ENCODE assay signal across 20 cellular contexts in the genomic region with DNA sequence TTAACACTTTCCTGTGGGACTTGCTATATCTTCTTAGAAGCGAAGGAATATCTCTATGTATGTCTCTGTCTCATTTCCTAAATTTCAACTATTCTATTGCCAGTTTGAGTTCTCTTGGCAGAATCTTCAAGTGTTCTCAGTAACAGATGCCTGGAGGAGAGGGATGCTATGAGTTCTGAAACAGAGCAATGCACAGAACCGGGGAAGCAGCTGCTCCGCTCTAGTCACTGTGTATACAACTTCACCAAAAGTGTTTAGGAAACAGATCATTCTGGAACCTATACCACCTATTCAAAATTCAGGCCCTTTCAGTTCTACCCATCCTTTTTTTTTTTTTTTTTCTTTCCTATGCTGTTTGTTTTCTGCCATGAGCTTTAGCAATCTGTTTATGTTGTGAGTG.
DNase-seq lines count a peak whose midpoint lies in the region; ATAC-seq, FAIRE-seq and TF ChIP-seq lines count a peak whose summit lies in the region.
"Had no signal": no experiment of that assay in that cellular context is flagged by ENCODE, and none has a peak within 500 bp of the region (broad histone marks: within the 10 kb centered on the region; RNA-seq: fewer than 3 reads in every experiment).

No MANE protein-coding gene starts in this region.

- BruUV-seq in Calu3 (replicated peaks; lab: Mats Ljungman, UMichigan), result no TSS peak

- peak; percentile 62 for DNase-seq in DMS53 (lab: John Stamatoyannopoulos, UW)
- DNase-seq in DMS53 treated with DMSO at 0.1 percent for 48 hours (lab: John Stamatoyannopoulos, UW; ENCODE audit: unreplicated experiment), result no peak
- DNase-seq in A549 (ENCODE audit: low read depth in 1 of 2, low spot score in 1 of 2), result no peak
- peak; percentile 84 for DNase-seq in NCI-H524 treated with DMSO at 0.1 percent for 48 hours (lab: John Stamatoyannopoulos, UW)
- no peak for DNase-seq in Calu3
- DNase-seq in NCI-H446 treated with DMSO at 0.1 percent for 48 hours (lab: John Stamatoyannopoulos, UW), result no peak
- DNase-seq in head of caudate nucleus, result no peak
- DNase-seq: CD8-positive, alpha-beta memory T cell; Kasumi-1; MM.1S; NCI-H2081 treated with DMSO at 0.1 percent for 48 hours; PC-3 had no signal

- 40% methylated on average over 3 of the region's 3 CpGs for WGBS in A549 (ENCODE audit: missing lambda C conversion rate)

- peak overlapping the region in 1 of 3 experiments; percentile 7 for H3K4me3 Mint-ChIP-seq in nephron
- H3K4me3 Mint-ChIP-seq in Calu3 (ENCODE audit: low read depth, unreplicated experiment), result no peak overlapping the region
- H3K4me3 Mint-ChIP-seq: CD8-positive, alpha-beta memory T cell; H9; IgD-negative memory B cell had no signal

- no peak overlapping the region for H3K4me3 ChIP-seq in A549
- H3K4me3 ChIP-seq: SJSA1 had no signal

- H3K27ac ChIP-seq in A549, result no peak overlapping the region
- H3K27ac ChIP-seq: 22Rv1, HL-60, RWPE1, SJSA1 had no signal

- H3K36me3 Mint-ChIP-seq in nephron (ENCODE audit: low read depth) (no peaks in the 10 kb centered on the region), Calu3 (ENCODE audit: insufficient read depth, unreplicated experiment) (no peaks in the 10 kb centered on the region)
- H3K36me3 Mint-ChIP-seq: CD8-positive, alpha-beta memory T cell; IgD-negative memory B cell had no signal

- no peak for TF ChIP-seq CTCF in A549 (IDR thresholded peaks at IDR 0.05)
- TF ChIP-seq CTCF in nephron (IDR thresholded peaks at IDR 0.05; ENCODE audit: unreplicated experiment in 3 of 3), result no peak
- TF ChIP-seq CTCF in Calu3 (IDR thresholded peaks at IDR 0.05; ENCODE audit: unreplicated experiment), result no peak

- peaks cover 74% of the 10 kb centered on the region for H3K4me1 Mint-ChIP-seq in nephron
- H3K4me1 Mint-ChIP-seq in Calu3 (ENCODE audit: low read depth, unreplicated experiment), result no peaks in the 10 kb centered on the region

- H3K9me3 Mint-ChIP-seq in nephron (no peaks in the 10 kb centered on the region), Calu3 (ENCODE audit: low read depth, unreplicated experiment) (no peaks in the 10 kb centered on the region)
- H3K9me3 Mint-ChIP-seq: CD8-positive, alpha-beta memory T cell; H9; IgD-negative memory B cell had no signal

- H3K4me2 ChIP-seq in A549, result no peak overlapping the region

- H3K4me1 ChIP-seq in A549, result no peaks in the 10 kb centered on the region
- H3K4me1 ChIP-seq: SJSA1 had no signal

- peak; percentile 28 for FAIRE-seq in A549 (lab: Jason Lieb, UNC)
- FAIRE-seq: HTR-8/SVneo had no signal

- H3K27ac Mint-ChIP-seq in nephron (peak overlapping the region; percentile 30 to 76 (median 46)), Calu3 (ENCODE audit: unreplicated experiment) (no peak overlapping the region)
- H3K27ac Mint-ChIP-seq: CD8-positive, alpha-beta memory T cell; IgD-negative memory B cell had no signal

- TF ChIP-seq POLR2A in A549 (IDR thresholded peaks at IDR 0.05; ENCODE audit: low read length), result no peak

- CTCF ChIA-PET in A549 (lab: Yijun Ruan, JAX) (interaction anchor here (0.6 kb wide), 1 partner anchor 537 kb away, joined by 4 read pairs; no protein-coding TSS in a partner anchor), Calu3 (lab: Charles Lee) (interaction anchor here (0.6 kb wide), 3 partner anchors 13 to 933 kb away, joined by 3 to 7 read pairs (median 4); no protein-coding TSS in a partner anchor)

- peaks cover 4% of the 10 kb centered on the region for H3K27me3 Mint-ChIP-seq in nephron (ENCODE audit: low read depth)
- H3K27me3 Mint-ChIP-seq in Calu3 (ENCODE audit: unreplicated experiment), result peaks cover 81% of the 10 kb centered on the region

- ATAC-seq in A549, result no peak
- ATAC-seq: PC-3 had no signal

- POLR2A ChIA-PET in A549 (lab: Yijun Ruan, JAX), result no interaction called here

- intact Hi-C loops in Calu3 (cut with micrococcal nuclease; ENCODE audit: unreplicated experiment) (no loop called here), head of caudate nucleus (cut with DNase I) (no loop called here)

- no peak for TF ChIP-seq RAD21 in A549 (conservative IDR thresholded peaks at IDR 0.05 in 1 of 2, IDR thresholded peaks at IDR 0.05 in 1 of 2)

- TF ChIP-seq EP300 in A549 (IDR thresholded peaks at IDR 0.05), result no peak

- H3K9me3 ChIP-seq in A549, result no peaks in the 10 kb centered on the region; the same call in 2 of the 3 replicates
- H3K9me3 ChIP-seq: SJSA1 had no signal

TF ChIP-seq in A549, 52 proteins besides CTCF, POLR2A, EP300 and RAD21:
- TF ChIP-seq EHF (CRISPR knock-in tag; IDR thresholded peaks at IDR 0.05) (no peak), NR3C1 (IDR thresholded peaks at IDR 0.05) (no peak), HES2 (IDR thresholded peaks at IDR 0.05) (no peak), HMGXB4 (CRISPR knock-in tag; IDR thresholded peaks at IDR 0.05; ENCODE audit: borderline replicate concordance) (no peak), JUN (IDR thresholded peaks at IDR 0.05) (no peak), RARB (CRISPR knock-in tag; IDR thresholded peaks at IDR 0.05) (no peak), EHMT2 (IDR thresholded peaks at IDR 0.05; ENCODE audit: low read depth) (no peak), ZNF302 (CRISPR knock-in tag; IDR thresholded peaks at IDR 0.05) (no peak), RNF2 (IDR thresholded peaks at IDR 0.05; ENCODE audit: borderline replicate concordance, low read depth) (no peak), POLR2AphosphoS2 (conservative IDR thresholded peaks at IDR 0.05; ENCODE audit: low read length) (no peak), CEBPB (IDR thresholded peaks at IDR 0.05) (no peak), BCL3 (IDR thresholded peaks at IDR 0.05) (no peak)
- TF ChIP-seq, protein P1, sequence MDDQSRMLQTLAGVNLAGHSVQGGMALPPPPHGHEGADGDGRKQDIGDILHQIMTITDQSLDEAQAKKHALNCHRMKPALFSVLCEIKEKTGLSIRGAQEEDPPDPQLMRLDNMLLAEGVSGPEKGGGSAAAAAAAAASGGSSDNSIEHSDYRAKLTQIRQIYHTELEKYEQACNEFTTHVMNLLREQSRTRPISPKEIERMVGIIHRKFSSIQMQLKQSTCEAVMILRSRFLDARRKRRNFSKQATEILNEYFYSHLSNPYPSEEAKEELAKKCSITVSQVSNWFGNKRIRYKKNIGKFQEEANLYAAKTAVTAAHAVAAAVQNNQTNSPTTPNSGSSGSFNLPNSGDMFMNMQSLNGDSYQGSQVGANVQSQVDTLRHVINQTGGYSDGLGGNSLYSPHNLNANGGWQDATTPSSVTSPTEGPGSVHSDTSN (IDR thresholded peaks at IDR 0.05), result no peak
TF ChIP-seq in A549: peak in this region for 0.

Comparison
In these comparisons a context has a peak if more than half of its experiments do, and no peak if none do; other contexts are left out.
1. DNase-seq: peak in DMS53 (single experiment) and NCI-H524 treated with DMSO at 0.1 percent for 48 hours (single experiment); none in DMS53 treated with DMSO at 0.1 percent for 48 hours (single experiment), A549 (0 of 2), Calu3 (single experiment), NCI-H446 treated with DMSO at 0.1 percent for 48 hours (single experiment) and head of caudate nucleus (0 of 42).